ENCODE assay signal across 1 cellular context in genomic region chr2:191318729-191319078, GRCh38.
TF ChIP-seq lines count a peak whose summit lies in the region.

No MANE protein-coding gene starts in this region.

TF ChIP-seq in GM23338, 12 proteins besides CTCF, POLR2A, EP300 and RAD21 (continued from another document):
- TF ChIP-seq ZNF462 (CRISPR knock-in tag; IDR thresholded peaks at IDR 0.05), result no peak
